Comparison of ENCODE assay signal across 8 cellular contexts in the genomic region with DNA sequence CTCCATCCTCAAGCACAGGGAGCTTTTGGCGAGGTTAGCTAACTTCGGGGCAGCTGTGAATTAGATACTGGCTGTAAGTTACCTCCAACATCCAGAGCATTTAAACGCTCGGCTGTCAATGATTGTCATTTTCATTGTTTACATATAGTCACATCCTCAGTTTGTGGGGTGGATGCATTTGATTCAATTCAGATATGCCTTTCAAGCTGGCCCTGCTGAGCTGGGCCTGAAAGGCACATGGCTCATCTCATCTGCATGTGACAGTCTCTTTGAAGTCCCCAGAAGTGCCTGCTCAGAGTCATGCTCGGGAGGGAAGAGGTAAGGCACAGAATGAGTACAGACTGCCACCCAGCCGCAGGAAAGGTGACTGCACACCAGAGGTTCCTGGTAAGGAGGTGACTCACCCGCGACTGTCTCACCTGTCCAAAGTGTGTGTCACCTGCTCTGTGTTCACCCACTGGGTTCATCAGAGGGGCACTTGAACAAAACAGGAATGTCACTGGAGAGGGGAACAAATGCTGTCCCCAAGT.
DNase-seq lines count a peak whose midpoint lies in the region; ATAC-seq lines count a peak whose summit lies in the region.
"Not testable (repeated sequence)": the region's sequence is repeated elsewhere in the genome, so short reads cannot be mapped to it uniquely, and the experiment has no call there.

No MANE protein-coding gene starts in this region.

- H3K36me3 Mint-ChIP-seq in CD8-positive, alpha-beta memory T cell = not testable (repeated sequence)
- H3K36me3 Mint-ChIP-seq in activated naive CD8-positive, alpha-beta T cell treated with anti-CD3 and anti-CD28 coated beads for 36 hours = peaks cover 18% of the 10 kb centered on the region

- peak overlapping the region in 3 of 7 donors; percentile 23 to 73 (median 56) for H3K4me3 Mint-ChIP-seq in CD8-positive, alpha-beta memory T cell
- not testable (repeated sequence) for H3K4me3 Mint-ChIP-seq in activated naive CD8-positive, alpha-beta T cell treated with anti-CD3 and anti-CD28 coated beads for 36 hours

- not testable (repeated sequence) for H3K36me3 ChIP-seq in CD8-positive, alpha-beta memory T cell (ENCODE audit: insufficient read depth, low read length)

- peak; percentile 16 to 86 (median 59) for DNase-seq in CD8-positive, alpha-beta memory T cell
- peak; percentile 54 for DNase-seq in LoVo (ENCODE audit: low spot score)
- DNase-seq in activated CD4-positive, alpha-beta T cell treated with anti-CD3 and anti-CD28 coated beads, Interleukin-2, amount 50 U/mL, for 4 hours = peak; percentile 86 to 88
- peak; percentile 76 for DNase-seq in activated naive CD8-positive, alpha-beta T cell treated with anti-CD3 and anti-CD28 coated beads for 36 hours
- DNase-seq in kidney tubule cell (ENCODE audit: low spot score) = peak; percentile 85
- peak; percentile 44 to 65 for DNase-seq in stimulated activated CD4-positive, alpha-beta T cell treated with anti-CD3 and anti-CD28 coated beads, Interleukin-2, amount 100 ng/mL, for 48 hours

- not testable (repeated sequence) for H3K9me3 Mint-ChIP-seq in CD8-positive, alpha-beta memory T cell; activated naive CD8-positive, alpha-beta T cell treated with anti-CD3 and anti-CD28 coated beads for 36 hours

- not testable (repeated sequence) for H3K27me3 Mint-ChIP-seq in CD8-positive, alpha-beta memory T cell; activated naive CD8-positive, alpha-beta T cell treated with anti-CD3 and anti-CD28 coated beads for 36 hours

- H3K27ac Mint-ChIP-seq in CD8-positive, alpha-beta memory T cell = peak overlapping the region in 7 of 8 donors; percentile 72 to 96 (median 85)
- H3K27ac Mint-ChIP-seq in activated naive CD8-positive, alpha-beta T cell treated with anti-CD3 and anti-CD28 coated beads for 36 hours = peak overlapping the region; percentile 63

- peaks cover 33 to 47% (median 45%) of the 10 kb centered on the region in 3 donors for H3K4me1 Mint-ChIP-seq in CD8-positive, alpha-beta memory T cell
- peaks cover 27% of the 10 kb centered on the region for H3K4me1 Mint-ChIP-seq in activated naive CD8-positive, alpha-beta T cell treated with anti-CD3 and anti-CD28 coated beads for 36 hours

- POLR2A ChIA-PET in CD8-positive, alpha-beta memory T cell (lab: Charles Lee) = not testable (repeated sequence)

- not testable (repeated sequence) for H3K4me3 ChIP-seq in CD8-positive, alpha-beta memory T cell (ENCODE audit: low read length)

- not testable (repeated sequence) for H3K27me3 ChIP-seq in CD8-positive, alpha-beta memory T cell (ENCODE audit: insufficient read depth, low read length, poor library complexity, severe bottlenecking)

- CTCF ChIA-PET in CD8-positive, alpha-beta memory T cell (lab: Charles Lee) = not testable (repeated sequence)

- H3K9me3 ChIP-seq in CD8-positive, alpha-beta memory T cell (ENCODE audit: low read length) = not testable (repeated sequence)

- not testable (repeated sequence) for H3K27ac ChIP-seq in CD8-positive, alpha-beta memory T cell (ENCODE audit: low read depth, low read length)

- H3K4me1 ChIP-seq in CD8-positive, alpha-beta memory T cell (ENCODE audit: insufficient read depth, low read length) = not testable (repeated sequence)

- peak; percentile 36 for ATAC-seq in GM19328 (IDR thresholded peaks at IDR 0.05; ENCODE audit: unreplicated experiment)
- ATAC-seq in HG02884 (IDR thresholded peaks at IDR 0.05; ENCODE audit: unreplicated experiment) = peak; percentile 46
